In genomic region chr2:102094917-102095316, GRCh38 we compare ENCODE assay signal across 12 cellular contexts. TPM values are rescaled to one million over a fixed set of nuclear protein-coding genes. Genes with fewer than 3 reads are reported as not detected.
DNase-seq lines count a peak whose midpoint lies in the region; ATAC-seq, FAIRE-seq and TF ChIP-seq lines count a peak whose summit lies in the region.
"Had no signal": no experiment of that assay in that cellular context is flagged by ENCODE, and none has a peak within 500 bp of the region (broad histone marks: within the 10 kb centered on the region; RNA-seq: fewer than 3 reads in every experiment).

No MANE protein-coding gene starts in this region.

- H3K36me3 Mint-ChIP-seq in activated naive CD4-positive, alpha-beta T cell treated with anti-CD3 and anti-CD28 coated beads, Interleukin-2, amount 50 U/mL, for 72 hours = peaks cover 23 to 50% of the 10 kb centered on the region in 2 donors
- H3K36me3 Mint-ChIP-seq in type B pancreatic cell = no peaks in the 10 kb centered on the region

- no peak overlapping the region for H3K9ac ChIP-seq in HepG2 (ENCODE audit: insufficient read depth, low read depth, low read length)

- no peak overlapping the region for H3K27ac ChIP-seq in HepG2 (ENCODE audit: extremely low read length, insufficient read depth, low read length)

- no peak overlapping the region for H3K4me2 ChIP-seq in HepG2 (ENCODE audit: low read depth, low read length)

- H3K27ac Mint-ChIP-seq in activated naive CD4-positive, alpha-beta T cell treated with anti-CD3 and anti-CD28 coated beads, Interleukin-2, amount 50 U/mL, for 72 hours = no peak overlapping the region
- H3K27ac Mint-ChIP-seq in type B pancreatic cell = no peak overlapping the region

- no peak overlapping the region for H3K4me3 ChIP-seq in HepG2 (replicated peaks in 1 of 3; ENCODE audit: insufficient read depth in 1 of 3, low read depth in 2 of 3, low read length in 3 of 3)

- H3K4me1 ChIP-seq in HepG2 (ENCODE audit: insufficient read depth, low read length) = peaks cover 24% of the 10 kb centered on the region

- no peak overlapping the region for H3K4me3 Mint-ChIP-seq in type B pancreatic cell
- H3K4me3 Mint-ChIP-seq: neural crest cell had no signal

- WGBS in HepG2 (ENCODE audit: low lambda C conversion rate) = 71% methylated on average over 4 of the region's 4 CpGs

- in situ Hi-C loops in ACHN (cut with HindIII; ENCODE audit: low pct_ligation_motif_present, low pct_unique_long_range_greater_than_20kb, low sequenced_read_pairs) = no loop called here
- in situ Hi-C loops in HepG2 (cut with HindIII; ENCODE audit: extremely low pct_ligation_motif_present, low pct_unique_long_range_greater_than_20kb) = no loop called here

- no peaks in the 10 kb centered on the region for H3K79me2 ChIP-seq in HepG2 (ENCODE audit: insufficient read depth, low read length)

- peak in 1 of 2 experiments; percentile 52; a peak in 2 of 4 replicates for TF ChIP-seq EP300 in HepG2 (IDR thresholded peaks at IDR 0.05; ENCODE audit: low read depth in 2 of 2, low read length in 2 of 2)
- TF ChIP-seq EP300 in HepG2 (CRISPR knock-in tag; IDR thresholded peaks at IDR 0.05; ENCODE audit: borderline replicate concordance) = peak; percentile 74

- POLR2A ChIA-PET in HepG2 (lab: Yijun Ruan, JAX) = interaction anchor here (1.0 to 2.0 kb wide), 2 partner anchors 11 to 13 kb away, joined by 4 to 5 read pairs; no protein-coding TSS in a partner anchor
- POLR2A ChIA-PET in HEK293T (lab: Yijun Ruan, JAX) = no interaction called here

- BruUV-seq in HepG2 (replicated peaks; lab: Mats Ljungman, UMichigan) = no TSS peak

- intact Hi-C loops in HepG2 (cut with micrococcal nuclease; ENCODE audit: unreplicated experiment) = no loop called here

- CTCF ChIA-PET in HepG2 (lab: Yijun Ruan, JAX; ENCODE audit: low intra/inter-chr PET ratio, low total read pairs) = no interaction called here
- CTCF ChIA-PET in HEK293T (lab: Yijun Ruan, JAX) = no interaction called here

- no peak overlapping the region for H2AFZ ChIP-seq in HepG2 (ENCODE audit: low read length)

- no peak for TF ChIP-seq POLR2A in HepG2 (IDR thresholded peaks at IDR 0.05; ENCODE audit: insufficient read depth in 1 of 2, low read depth in 2 of 2, low read length in 2 of 2)

- FAIRE-seq in HepG2 (lab: Jason Lieb, UNC) = no peak
- FAIRE-seq: G401.6 had no signal

- TF ChIP-seq CTCF in HepG2 (CRISPR knock-in tag; IDR thresholded peaks at IDR 0.05) (no peak), type B pancreatic cell (conservative IDR thresholded peaks at IDR 0.05) (no peak)

- peaks cover 11 to 36% of the 10 kb centered on the region in 2 donors for H3K9me3 Mint-ChIP-seq in activated naive CD4-positive, alpha-beta T cell treated with anti-CD3 and anti-CD28 coated beads, Interleukin-2, amount 50 U/mL, for 72 hours
- no peaks in the 10 kb centered on the region for H3K9me3 Mint-ChIP-seq in type B pancreatic cell

- no peaks in the 10 kb centered on the region for H3K27me3 Mint-ChIP-seq in type B pancreatic cell

- no peaks in the 10 kb centered on the region for H3K4me1 Mint-ChIP-seq in type B pancreatic cell (ENCODE audit: unreplicated experiment)
- H3K4me1 Mint-ChIP-seq: neural crest cell had no signal

- H4K20me1 ChIP-seq in HepG2 (ENCODE audit: insufficient read depth, low read length) = no peaks in the 10 kb centered on the region

- peak; percentile 22; the same call in 1 of the 2 replicates for TF ChIP-seq RAD21 in HepG2 (CRISPR knock-in tag; IDR thresholded peaks at IDR 0.05)

- peak; percentile 81 to 91 for ATAC-seq in activated naive CD4-positive, alpha-beta T cell treated with anti-CD3 and anti-CD28 coated beads, Interleukin-2, amount 50 U/mL, for 72 hours
- ATAC-seq in HepG2 (peak; percentile 82), HG02763 (IDR thresholded peaks at IDR 0.05; ENCODE audit: unreplicated experiment) (no peak), HG02870 (IDR thresholded peaks at IDR 0.05; ENCODE audit: unreplicated experiment) (no peak)

- DNase-seq in ACHN (peak; percentile 31), HCEC 1CT (peak; percentile 97), HepG2 (ENCODE audit: low spot score) (peak; percentile 82), HEK293T (ENCODE audit: extremely low spot score) (no peak), type B pancreatic cell (ENCODE audit: extremely low spot score, unreplicated experiment) (no peak)
- DNase-seq in activated naive CD4-positive, alpha-beta T cell treated with anti-CD3 and anti-CD28 coated beads, Interleukin-2, amount 50 U/mL, for 72 hours (ENCODE audit: low spot score in 2 of 2) = no peak
- DNase-seq: effector memory CD4-positive, alpha-beta T cell; NCI-H1105 treated with DMSO at 0.1 percent for 48 hours had no signal

- no peaks in the 10 kb centered on the region for H3K36me3 ChIP-seq in HepG2 (replicated peaks in 1 of 2; ENCODE audit: control insufficient read depth in 1 of 2, insufficient read depth in 2 of 2, low read length in 2 of 2)

- peaks cover 4% of the 10 kb centered on the region; the same call in 1 of the 2 replicates for H3K9me3 ChIP-seq in HepG2 (ENCODE audit: low read length)

- H3K27me3 ChIP-seq in HepG2 (ENCODE audit: control insufficient read depth in 1 of 2, insufficient read depth in 2 of 2, low read length in 2 of 2) = no peaks in the 10 kb centered on the region

TF ChIP-seq in HepG2, 621 proteins besides CTCF, POLR2A, EP300 and RAD21 (continues in another document):
- TF ChIP-seq GATAD1 (CRISPR knock-in tag; IDR thresholded peaks at IDR 0.05) (peak; percentile 45; the same call in 1 of the 2 replicates), HMG20A (CRISPR knock-in tag; IDR thresholded peaks at IDR 0.05; ENCODE audit: borderline replicate concordance) (peak; percentile 66; the same call in 1 of the 2 replicates), CEBPG (CRISPR knock-in tag; IDR thresholded peaks at IDR 0.05) (peak; percentile 85), TBL1XR1 (IDR thresholded peaks at IDR 0.05; ENCODE audit: borderline replicate concordance, low read length, partially characterized antibody) (peak; percentile 21), SOX5 (CRISPR knock-in tag; IDR thresholded peaks at IDR 0.05; ENCODE audit: borderline replicate concordance) (peak; percentile 22; the same call in 1 of the 2 replicates), TRIM24 (CRISPR knock-in tag; IDR thresholded peaks at IDR 0.05) (0 out of 2 replicates have a peak, but pooled peaks have one; percentile 10), NFATC3 (CRISPR knock-in tag; IDR thresholded peaks at IDR 0.05) (no peak), TCF7 (IDR thresholded peaks at IDR 0.05; ENCODE audit: low read depth) (0 out of 2 replicates have a peak, but pooled peaks have one; percentile 13), ZNF777 (CRISPR knock-in tag; IDR thresholded peaks at IDR 0.05) (no peak), NFE2L2 (IDR thresholded peaks at IDR 0.05; ENCODE audit: low read length) (peak; percentile 28; the same call in 1 of the 2 replicates), SP1 (IDR thresholded peaks at IDR 0.05) (no peak), SP1 (CRISPR knock-in tag; IDR thresholded peaks at IDR 0.05) (0 out of 2 replicates have a peak, but pooled peaks have one; percentile 29)

TF ChIP-seq in HEK293T, 16 proteins besides CTCF, POLR2A, EP300 and RAD21:
- no peak for TF ChIP-seq TARDBP (IDR thresholded peaks at IDR 0.05)
- TF ChIP-seq ELF4 (IDR thresholded peaks at IDR 0.05) = no peak
- no peak for TF ChIP-seq ZNF384 (IDR thresholded peaks at IDR 0.05)
- TF ChIP-seq ARNT (IDR thresholded peaks at IDR 0.05) = no peak
- TF ChIP-seq SUZ12 (IDR thresholded peaks at IDR 0.05) = no peak
- TF ChIP-seq HDGF (IDR thresholded peaks at IDR 0.05; ENCODE audit: borderline replicate concordance) = no peak
- no peak for TF ChIP-seq L3MBTL2 (conservative IDR thresholded peaks at IDR 0.05)
- no peak for TF ChIP-seq NFRKB (IDR thresholded peaks at IDR 0.05)
- no peak for TF ChIP-seq FOXA1 (IDR thresholded peaks at IDR 0.05)

RNA-seq across cellular contexts. Expression of gene IL1R1, which starts 47.6 kb away (rescaled TPM):
- 1 to 10 TPM; 6.8 to 6.9 TPM for total RNA-seq in activated naive CD4-positive, alpha-beta T cell treated with anti-CD3 and anti-CD28 coated beads, Interleukin-2, amount 50 U/mL, for 72 hours
- total RNA-seq in HepG2 (2016; rRNA removed; fragmentation: Illumina TruSeq; extraction: Trizol) = 38.0 and 48.3 TPM in 2 replicates
- total RNA-seq in HepG2 (2016; cell fraction: cytosol; rRNA removed; fragmentation: Illumina TruSeq; extraction: Trizol; ENCODE audit: low read depth) = 15.9 and 21.1 TPM in 2 replicates
- total RNA-seq in HepG2 (2016; cell fraction: insoluble cytoplasmic fraction; rRNA removed; fragmentation: Illumina TruSeq; extraction: Trizol) = 40.6 and 43.4 TPM in 2 replicates
- total RNA-seq in HepG2 (2016; cell fraction: membrane; rRNA removed; fragmentation: Illumina TruSeq; extraction: Trizol) = 64.6 and 78.0 TPM in 2 replicates
- total RNA-seq in HepG2 (2016; cell fraction: nucleus; rRNA removed; fragmentation: Illumina TruSeq; extraction: Trizol) = 35.3 and 37.4 TPM in 2 replicates
- 81.2 and 93.1 TPM in 2 replicates for polyA plus RNA-seq in HepG2 (2011; rRNA removed)
- 67.4 and 75.1 TPM in 2 replicates for polyA plus RNA-seq in HepG2 (2011; cell fraction: cytosol; rRNA removed)
- polyA plus RNA-seq in HepG2 (2011; cell fraction: nucleus; rRNA removed) = 35.7 and 38.6 TPM in 2 replicates
- polyA plus RNA-seq in HepG2 (2012) = 30.0 and 50.4 TPM in 2 replicates
- 29.7 and 33.1 TPM in 2 replicates for polyA plus RNA-seq in HepG2 (2016; cell fraction: cytosol; fragmentation: Illumina TruSeq; extraction: Trizol; ENCODE audit: low read depth)
- polyA plus RNA-seq in HepG2 (2016; cell fraction: insoluble cytoplasmic fraction; fragmentation: Illumina TruSeq; extraction: Trizol; ENCODE audit: low read depth) = 48.4 and 48.5 TPM in 2 replicates
- 58.8 and 67.5 TPM in 2 replicates for polyA plus RNA-seq in HepG2 (2016; cell fraction: membrane; fragmentation: Illumina TruSeq; extraction: Trizol; ENCODE audit: low read depth)
- polyA plus RNA-seq in HepG2 (2016; cell fraction: nucleus; fragmentation: Illumina TruSeq; extraction: Trizol; ENCODE audit: insufficient read depth, low read depth) = 57.0 and 61.8 TPM in 2 replicates
- 1.5 and 93.0 TPM in 2 replicates for polyA minus RNA-seq in HepG2 (2011; rRNA and poly(A)+ RNA removed; ENCODE audit: low replicate concordance)
- polyA minus RNA-seq in HepG2 (2011; cell fraction: cytosol; rRNA and poly(A)+ RNA removed) = 52.1 and 62.2 TPM in 2 replicates
- 50.9 and 53.8 TPM in 2 replicates for polyA minus RNA-seq in HepG2 (2011; cell fraction: nucleus; rRNA and poly(A)+ RNA removed)
- 15.8 and 31.7 TPM in 2 replicates for total RNA-seq in type B pancreatic cell (ENCODE audit: low replicate concordance)

Comparison
In these comparisons a context has a peak if more than half of its experiments do, and no peak if none do; other contexts are left out.
1. DNase-seq: peak in ACHN (single experiment), HCEC 1CT (single experiment) and HepG2 (single experiment); none in activated naive CD4-positive, alpha-beta T cell treated with anti-CD3 and anti-CD28 coated beads, Interleukin-2, amount 50 U/mL, for 72 hours (0 of 2), HEK293T (single experiment) and type B pancreatic cell (single experiment).
2. ATAC-seq: peak in activated naive CD4-positive, alpha-beta T cell treated with anti-CD3 and anti-CD28 coated beads, Interleukin-2, amount 50 U/mL, for 72 hours (2 of 2) and HepG2 (single experiment); none in HG02763 (single experiment) and HG02870 (single experiment).